8 cellular contexts compared by ENCODE assay signal in the genomic region with DNA sequence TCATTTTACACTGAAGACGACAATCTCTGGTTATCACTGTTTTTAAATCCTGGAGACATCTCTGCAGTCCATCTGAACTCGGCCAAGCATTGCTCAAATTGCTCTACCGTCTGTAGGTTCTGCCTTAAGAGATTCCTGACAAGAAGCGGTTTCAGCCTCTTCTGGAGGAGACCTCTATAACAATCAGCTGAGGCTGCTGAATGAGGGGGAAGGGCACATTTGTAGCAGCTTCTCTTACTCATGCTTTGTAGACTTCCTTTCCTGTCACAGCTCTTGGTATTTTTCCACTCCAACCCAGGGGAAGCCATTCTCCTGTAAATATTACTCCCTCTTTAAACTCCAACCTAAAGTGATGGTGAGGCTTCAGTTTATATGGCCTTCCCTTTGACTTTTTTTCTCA. TPM values are rescaled to one million over a fixed set of nuclear protein-coding genes. Genes with fewer than 3 reads are reported as not detected.
DNase-seq lines count a peak whose midpoint lies in the region; ATAC-seq and TF ChIP-seq lines count a peak whose summit lies in the region.

No MANE protein-coding gene starts in this region.

- H3K4me1 ChIP-seq in esophagus (ENCODE audit: control insufficient read depth in 2 of 2, insufficient read depth in 2 of 2, low read length in 1 of 2) (peaks cover 0 to 2% of the 10 kb centered on the region in 2 donors), parathyroid adenoma (peaks cover 23% of the 10 kb centered on the region), mucosa of descending colon (ENCODE audit: low read depth) (peaks cover 4% of the 10 kb centered on the region)

- H3K36me3 ChIP-seq in esophagus (ENCODE audit: control insufficient read depth in 2 of 2, insufficient read depth in 2 of 2, low read length in 1 of 2) (no peaks in the 10 kb centered on the region), parathyroid adenoma (ENCODE audit: control insufficient read depth, insufficient read depth, low read length) (no peaks in the 10 kb centered on the region), mucosa of descending colon (ENCODE audit: low read depth) (no peaks in the 10 kb centered on the region)

- H3K4me3 ChIP-seq in esophagus (ENCODE audit: low read depth in 1 of 2, low read length in 2 of 2) (no peak overlapping the region), parathyroid adenoma (ENCODE audit: low read depth, low read length) (peak overlapping the region; percentile 80), mucosa of descending colon (no peak overlapping the region)

- 64 to 77% methylated on average over 4 of the region's 4 CpGs for WGBS in esophagus, 2 donors

- peak overlapping the region; percentile 22 for H2AFZ ChIP-seq in parathyroid adenoma

- no peak overlapping the region for H3K9ac ChIP-seq in parathyroid adenoma

- ATAC-seq in mucosa of descending colon, result no peak

- intact Hi-C loops in mucosa of descending colon (cut with DNase I, micrococcal nuclease), result no loop called here

- H3K27me3 ChIP-seq in esophagus (ENCODE audit: control insufficient read depth in 1 of 2, insufficient read depth in 2 of 2, low read length in 2 of 2), result no peaks in the 10 kb centered on the region
- no peaks in the 10 kb centered on the region for H3K27me3 ChIP-seq in parathyroid adenoma (ENCODE audit: control insufficient read depth, insufficient read depth, low read length)

- H3K4me2 ChIP-seq in parathyroid adenoma (ENCODE audit: low read length), result peak overlapping the region; percentile 62

- TF ChIP-seq CTCF in parathyroid adenoma (IDR thresholded peaks at IDR 0.05) (no peak), mucosa of descending colon (IDR thresholded peaks at IDR 0.05) (no peak)

- H3K9me3 ChIP-seq in esophagus (ENCODE audit: control insufficient read depth in 2 of 2, insufficient read depth in 1 of 2, low read depth in 1 of 2, low read length in 1 of 2), result no peaks in the 10 kb centered on the region
- no peaks in the 10 kb centered on the region for H3K9me3 ChIP-seq in parathyroid adenoma (ENCODE audit: control insufficient read depth, low read length)
- no peaks in the 10 kb centered on the region for H3K9me3 ChIP-seq in mucosa of descending colon

- peak; percentile 25 for DNase-seq in stimulated activated CD4-positive, alpha-beta T cell treated with anti-CD3 and anti-CD28 coated beads, Interleukin-1b, Interleukin-23, amount 100 ng/mL, for 48 hours
- no peak for DNase-seq in stimulated activated CD4-positive, alpha-beta T cell treated with anti-CD3 and anti-CD28 coated beads, Interleukin-4, amount 100 ng/mL, for 24 hours
- DNase-seq in SHP77 treated with DMSO at 0.1 percent for 48 hours (lab: John Stamatoyannopoulos, UW) (peak; percentile 50), cortex of kidney (lab: John Stamatoyannopoulos, UW) (no peak), mucosa of descending colon (no peak), NCI-H446 treated with DMSO at 0.1 percent for 48 hours (lab: John Stamatoyannopoulos, UW) (no peak)

- peaks cover 21% of the 10 kb centered on the region for H3K79me2 ChIP-seq in parathyroid adenoma

- H3K27ac ChIP-seq in esophagus (ENCODE audit: low read depth in 2 of 2, low read length in 1 of 2), result peak overlapping the region; percentile 4 to 22
- H3K27ac ChIP-seq in parathyroid adenoma, result peak overlapping the region; percentile 93

RNA-seq across cellular contexts. Expression of a gene that starts 3.0 kb away (rescaled TPM):
- polyA plus RNA-seq in esophagus, result 10 to 100 TPM; 12.2 to 30.4 TPM
- 1 to 10 TPM in 2 of 3 donors, under 1 TPM in 1; 0.84 to 5.0 (median 4.4) TPM for total RNA-seq in mucosa of descending colon

RNA-seq across cellular contexts. Expression of a gene that starts 22.6 kb away (rescaled TPM):
- 10 to 100 TPM; 16.3 to 17.0 TPM for polyA plus RNA-seq in esophagus
- total RNA-seq in mucosa of descending colon, result 10 to 100 TPM; 16.6 to 20.0 (median 16.7) TPM

RNA-seq across cellular contexts. Expression of a gene that starts 51.8 kb away (rescaled TPM):
- polyA plus RNA-seq in esophagus, result 10 to 100 TPM; 57.0 to 58.3 TPM
- total RNA-seq in mucosa of descending colon, result 100 to 1,000 TPM; 110 to 162 (median 148) TPM

Comparison
In these comparisons a context has a peak if more than half of its experiments do, and no peak if none do; other contexts are left out.
1. DNase-seq: peak in stimulated activated CD4-positive, alpha-beta T cell treated with anti-CD3 and anti-CD28 coated beads, Interleukin-1b, Interleukin-23, amount 100 ng/mL, for 48 hours (single experiment) and SHP77 treated with DMSO at 0.1 percent for 48 hours (single experiment); none in stimulated activated CD4-positive, alpha-beta T cell treated with anti-CD3 and anti-CD28 coated beads, Interleukin-4, amount 100 ng/mL, for 24 hours (single experiment), cortex of kidney (single experiment), mucosa of descending colon (0 of 3) and NCI-H446 treated with DMSO at 0.1 percent for 48 hours (single experiment).